8 cellular contexts compared by ENCODE assay signal in genomic region chr17:46922487-46922803, GRCh38. TPM values are rescaled to one million over a fixed set of nuclear protein-coding genes. Genes with fewer than 3 reads are reported as not detected.
A peak's percentile ranks its signal among the peaks of the same experiment; 100 is the strongest.
DNase-seq lines count a peak whose midpoint lies in the region; ATAC-seq and TF ChIP-seq lines count a peak whose summit lies in the region.

No MANE protein-coding gene starts in this region.

- H3K36me3 ChIP-seq in DOHH2 (ENCODE audit: control insufficient read depth, low read length) (peaks cover 6% of the 10 kb centered on the region), parathyroid adenoma (ENCODE audit: control insufficient read depth, insufficient read depth, low read length) (no peaks in the 10 kb centered on the region)

- no peak for TF ChIP-seq CTCF in DOHH2 (IDR thresholded peaks at IDR 0.05; ENCODE audit: low read depth, low read length, poor library complexity, severe bottlenecking)
- no peak for TF ChIP-seq CTCF in fibroblast of the aortic adventitia (IDR thresholded peaks at IDR 0.05; ENCODE audit: insufficient read depth, low read length)
- TF ChIP-seq CTCF in parathyroid adenoma (IDR thresholded peaks at IDR 0.05), result no peak

- DNase-seq in fibroblast of the aortic adventitia (ENCODE audit: low read depth) (no peak), globus pallidus (ENCODE audit: low spot score) (no peak), SKM-1 (lab: John Stamatoyannopoulos, UW; ENCODE audit: unreplicated experiment) (no peak)

- H3K9me2 ChIP-seq in DOHH2 (replicated peaks; ENCODE audit: control insufficient read depth, low read length), result no peaks in the 10 kb centered on the region

- no peaks in the 10 kb centered on the region for H3K27me3 ChIP-seq in DOHH2 (ENCODE audit: control insufficient read depth, low read length)
- no peaks in the 10 kb centered on the region for H3K27me3 ChIP-seq in parathyroid adenoma (ENCODE audit: control insufficient read depth, insufficient read depth, low read length)

- H3K4me1 ChIP-seq in DOHH2 (ENCODE audit: control insufficient read depth, low read length), result peaks cover 11% of the 10 kb centered on the region
- H3K4me1 ChIP-seq in parathyroid adenoma, result peaks cover 6% of the 10 kb centered on the region

- H3K27ac ChIP-seq in DOHH2 (ENCODE audit: low read depth, low read length), result peak overlapping the region; percentile 78
- peak overlapping the region; percentile 81 for H3K27ac ChIP-seq in parathyroid adenoma

- no peaks in the 10 kb centered on the region for H3F3A ChIP-seq in DOHH2 (ENCODE audit: control insufficient read depth, insufficient read depth)

- ATAC-seq in SK-N-SH treated with all-trans-retinoic acid at 6 μM for 48 hours (peak; percentile 42), HG02870 (IDR thresholded peaks at IDR 0.05; ENCODE audit: unreplicated experiment) (no peak), GM19324 (IDR thresholded peaks at IDR 0.05; ENCODE audit: low FRiP score, unreplicated experiment) (no peak)

- H4K20me1 ChIP-seq in DOHH2 (ENCODE audit: control insufficient read depth, insufficient read depth, low read depth, low read length), result peaks cover 10% of the 10 kb centered on the region; the same call in 1 of the 2 replicates

- no peak overlapping the region for H3K9ac ChIP-seq in parathyroid adenoma

- H2AFZ ChIP-seq in parathyroid adenoma, result peak overlapping the region; percentile 74

- H3K79me2 ChIP-seq in DOHH2 (ENCODE audit: control insufficient read depth, low read length) (peaks cover 46% of the 10 kb centered on the region), parathyroid adenoma (peaks cover 34% of the 10 kb centered on the region)

- H3K4me2 ChIP-seq in DOHH2 (ENCODE audit: low read length) (peak overlapping the region; percentile 69), parathyroid adenoma (ENCODE audit: low read length) (peak overlapping the region; percentile 99)

- peak overlapping the region; percentile 77 for H3K4me3 ChIP-seq in DOHH2 (ENCODE audit: low read length)
- peak overlapping the region; percentile 96 for H3K4me3 ChIP-seq in fibroblast of the aortic adventitia (ENCODE audit: low read depth, low read length)
- peak overlapping the region; percentile 98 for H3K4me3 ChIP-seq in parathyroid adenoma (ENCODE audit: low read depth, low read length)

- H3K9me3 ChIP-seq in DOHH2 (ENCODE audit: control insufficient read depth, insufficient read depth, low read length) (no peaks in the 10 kb centered on the region), parathyroid adenoma (ENCODE audit: control insufficient read depth, low read length) (no peaks in the 10 kb centered on the region)

TF ChIP-seq in SK-N-SH treated with all-trans-retinoic acid at 6 μM for 48 hours, 23 proteins besides CTCF, POLR2A, EP300 and RAD21:
- TF ChIP-seq ESRRG (CRISPR knock-in tag; IDR thresholded peaks at IDR 0.05) (no peak), ZC3H10 (CRISPR knock-in tag; IDR thresholded peaks at IDR 0.05) (no peak), ZFP3 (CRISPR knock-in tag; IDR thresholded peaks at IDR 0.05) (no peak), GLIS3 (CRISPR knock-in tag; IDR thresholded peaks at IDR 0.05) (no peak), TSHZ2 (CRISPR knock-in tag; IDR thresholded peaks at IDR 0.05) (no peak), RARB (CRISPR knock-in tag; IDR thresholded peaks at IDR 0.05) (no peak), ZNF8 (CRISPR knock-in tag; IDR thresholded peaks at IDR 0.05) (no peak), OSR1 (CRISPR knock-in tag; IDR thresholded peaks at IDR 0.05) (no peak), BACH2 (CRISPR knock-in tag; IDR thresholded peaks at IDR 0.05; ENCODE audit: borderline replicate concordance) (no peak), CSRNP3 (CRISPR knock-in tag; IDR thresholded peaks at IDR 0.05) (no peak; the same call in 1 of the 2 replicates), CSDC2 (CRISPR knock-in tag; IDR thresholded peaks at IDR 0.05) (no peak), ARNTL (CRISPR knock-in tag; IDR thresholded peaks at IDR 0.05; ENCODE audit: borderline replicate concordance, low read depth) (no peak), SNAI2 (CRISPR knock-in tag; IDR thresholded peaks at IDR 0.05) (no peak), ZFP30 (CRISPR knock-in tag; IDR thresholded peaks at IDR 0.05) (no peak)
- TF ChIP-seq, protein P1, sequence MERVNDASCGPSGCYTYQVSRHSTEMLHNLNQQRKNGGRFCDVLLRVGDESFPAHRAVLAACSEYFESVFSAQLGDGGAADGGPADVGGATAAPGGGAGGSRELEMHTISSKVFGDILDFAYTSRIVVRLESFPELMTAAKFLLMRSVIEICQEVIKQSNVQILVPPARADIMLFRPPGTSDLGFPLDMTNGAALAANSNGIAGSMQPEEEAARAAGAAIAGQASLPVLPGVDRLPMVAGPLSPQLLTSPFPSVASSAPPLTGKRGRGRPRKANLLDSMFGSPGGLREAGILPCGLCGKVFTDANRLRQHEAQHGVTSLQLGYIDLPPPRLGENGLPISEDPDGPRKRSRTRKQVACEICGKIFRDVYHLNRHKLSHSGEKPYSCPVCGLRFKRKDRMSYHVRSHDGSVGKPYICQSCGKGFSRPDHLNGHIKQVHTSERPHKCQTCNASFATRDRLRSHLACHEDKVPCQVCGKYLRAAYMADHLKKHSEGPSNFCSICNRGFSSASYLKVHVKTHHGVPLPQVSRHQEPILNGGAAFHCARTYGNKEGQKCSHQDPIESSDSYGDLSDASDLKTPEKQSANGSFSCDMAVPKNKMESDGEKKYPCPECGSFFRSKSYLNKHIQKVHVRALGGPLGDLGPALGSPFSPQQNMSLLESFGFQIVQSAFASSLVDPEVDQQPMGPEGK (CRISPR knock-in tag; IDR thresholded peaks at IDR 0.05; ENCODE audit: borderline replicate concordance), result no peak
- TF ChIP-seq, protein P2, sequence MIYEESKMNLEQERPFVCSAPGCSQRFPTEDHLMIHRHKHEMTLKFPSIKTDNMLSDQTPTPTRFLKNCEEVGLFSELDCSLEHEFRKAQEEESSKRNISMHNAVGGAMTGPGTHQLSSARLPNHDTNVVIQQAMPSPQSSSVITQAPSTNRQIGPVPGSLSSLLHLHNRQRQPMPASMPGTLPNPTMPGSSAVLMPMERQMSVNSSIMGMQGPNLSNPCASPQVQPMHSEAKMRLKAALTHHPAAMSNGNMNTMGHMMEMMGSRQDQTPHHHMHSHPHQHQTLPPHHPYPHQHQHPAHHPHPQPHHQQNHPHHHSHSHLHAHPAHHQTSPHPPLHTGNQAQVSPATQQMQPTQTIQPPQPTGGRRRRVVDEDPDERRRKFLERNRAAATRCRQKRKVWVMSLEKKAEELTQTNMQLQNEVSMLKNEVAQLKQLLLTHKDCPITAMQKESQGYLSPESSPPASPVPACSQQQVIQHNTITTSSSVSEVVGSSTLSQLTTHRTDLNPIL (CRISPR knock-in tag; IDR thresholded peaks at IDR 0.05; ENCODE audit: low read depth), result no peak

RNA-seq across cellular contexts. Expression of gene GOSR2, which starts 0.5 kb away (rescaled TPM):
- 35.4 and 49.3 TPM in 2 replicates for total RNA-seq in fibroblast of the aortic adventitia (ENCODE audit: low replicate concordance)

RNA-seq across cellular contexts. Expression of gene RPRML, which starts 56.6 kb away (rescaled TPM):
- not detected in 2 replicates for total RNA-seq in fibroblast of the aortic adventitia (ENCODE audit: low replicate concordance)
